12 cellular contexts compared by ENCODE assay signal in the genomic region with DNA sequence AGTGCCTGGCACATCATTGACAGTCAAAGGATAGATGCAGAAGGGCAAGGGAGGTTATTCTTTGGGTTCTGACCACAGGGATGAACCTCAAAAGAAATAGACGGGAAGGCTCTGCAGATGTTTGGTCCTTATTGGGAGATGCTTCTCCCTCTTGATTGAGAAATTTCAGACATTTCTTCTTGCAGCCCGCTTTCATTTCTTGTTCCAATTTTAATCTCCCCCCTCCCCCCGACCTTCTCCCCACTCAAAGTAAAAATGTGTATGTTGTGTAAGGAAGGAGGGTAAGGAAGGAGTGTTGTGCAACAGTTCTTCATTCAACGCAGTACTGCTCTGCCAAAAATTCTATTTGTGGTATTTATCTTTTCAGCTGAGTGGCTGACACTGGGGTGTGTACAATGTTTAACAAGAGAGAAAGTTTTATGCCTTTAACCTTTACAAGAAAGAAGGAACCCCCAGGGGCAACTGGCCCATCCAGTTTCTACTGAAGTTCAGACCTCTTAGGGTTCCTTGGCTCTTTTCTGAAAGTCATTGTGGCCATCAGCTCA. TPM values are rescaled to one million over a fixed set of nuclear protein-coding genes. Genes with fewer than 3 reads are reported as not detected.
DNase-seq lines count a peak whose midpoint lies in the region; ATAC-seq, FAIRE-seq and TF ChIP-seq lines count a peak whose summit lies in the region.
"Had no signal": no experiment of that assay in that cellular context is flagged by ENCODE, and none has a peak within 500 bp of the region (broad histone marks: within the 10 kb centered on the region; RNA-seq: fewer than 3 reads in every experiment).

No MANE protein-coding gene starts in this region.

- TF ChIP-seq RAD21 in A549 (conservative IDR thresholded peaks at IDR 0.05 in 1 of 2, IDR thresholded peaks at IDR 0.05 in 1 of 2), result no peak

- TF ChIP-seq CTCF in A549 (IDR thresholded peaks at IDR 0.05) (no peak), body of pancreas (IDR thresholded peaks at IDR 0.05) (no peak), left lung (IDR thresholded peaks at IDR 0.05) (no peak)

- no peak for TF ChIP-seq EP300 in A549 (IDR thresholded peaks at IDR 0.05)

- H3K4me3 ChIP-seq in A549 (no peak overlapping the region), body of pancreas (no peak overlapping the region), left lung (no peak overlapping the region)
- H3K4me3 ChIP-seq: coronary artery had no signal

- intact Hi-C loops in body of pancreas (cut with DNase I), result no loop called here
- intact Hi-C loops in left lung (cut with DNase I), result no loop called here

- no peak for FAIRE-seq in A549 (lab: Jason Lieb, UNC)
- FAIRE-seq: small intestine had no signal

- H3K4me1 ChIP-seq in A549 (peaks cover 8% of the 10 kb centered on the region; the same call in 1 of the 3 replicates), body of pancreas (no peaks in the 10 kb centered on the region), left lung (peaks cover 17 to 18% of the 10 kb centered on the region in 2 donors)

- 53% methylated on average over 4 of the region's 4 CpGs for WGBS in A549 (ENCODE audit: missing lambda C conversion rate)
- 48 to 50% methylated on average over 4 of the region's 4 CpGs for WGBS in body of pancreas, 2 donors

- no peak for DNase-seq in A549 (ENCODE audit: low read depth in 1 of 2, low spot score in 1 of 2)
- peak; percentile 71 to 80 for DNase-seq in Kasumi-1 (lab: John Stamatoyannopoulos, UW)
- peak in 1 of 4 donors; percentile 35 for DNase-seq in body of pancreas
- peak in 1 of 2 donors; percentile 59 for DNase-seq in left lung
- no peak for DNase-seq in NCI-H2227 (lab: John Stamatoyannopoulos, UW; ENCODE audit: unreplicated experiment)
- no peak for DNase-seq in iPS-NIHi7 (ENCODE audit: extremely low spot score)
- no peak for DNase-seq in NCI-H146 (lab: John Stamatoyannopoulos, UW)
- DNase-seq: activated CD4-positive, CD25-positive, alpha-beta regulatory T cell; activated effector memory CD4-positive, alpha-beta T cell treated with Interleukin-2 at 50 U/mL for 16 hours; small intestine had no signal

- POLR2A ChIA-PET in A549 (lab: Yijun Ruan, JAX), result no interaction called here

- H3K27ac ChIP-seq in A549 (no peak overlapping the region; a peak in 1 of 6 replicates), body of pancreas (no peak overlapping the region), left lung (no peak overlapping the region)

- no peak overlapping the region for H3K4me2 ChIP-seq in A549

- TF ChIP-seq POLR2A in A549 (IDR thresholded peaks at IDR 0.05; ENCODE audit: low read length), result no peak
- TF ChIP-seq POLR2A in body of pancreas (IDR thresholded peaks at IDR 0.05), result no peak

- H3K36me3 ChIP-seq in body of pancreas (replicated peaks in 1 of 2; ENCODE audit: insufficient read depth in 1 of 2, low read depth in 2 of 2) (no peaks in the 10 kb centered on the region), left lung (no peaks in the 10 kb centered on the region)

- CTCF ChIA-PET in A549 (lab: Yijun Ruan, JAX), result no interaction called here

- no peaks in the 10 kb centered on the region for H3K27me3 ChIP-seq in body of pancreas
- no peaks in the 10 kb centered on the region for H3K27me3 ChIP-seq in left lung

- ATAC-seq in A549 (no peak), body of pancreas (peak; percentile 38), left lung (peak; percentile 83), GM21717 (IDR thresholded peaks at IDR 0.05; ENCODE audit: unreplicated experiment) (no peak)

- H3K9me3 ChIP-seq in A549 (no peaks in the 10 kb centered on the region), body of pancreas (no peaks in the 10 kb centered on the region), left lung (no peaks in the 10 kb centered on the region)

TF ChIP-seq in A549, 52 proteins besides CTCF, POLR2A, EP300 and RAD21:
- TF ChIP-seq SREBF2 (IDR thresholded peaks at IDR 0.05) (no peak), CEBPB (IDR thresholded peaks at IDR 0.05) (peak; percentile 36 to 42; a peak in 3 of 4 replicates)

RNA-seq across cellular contexts. Expression of gene TNFSF15, which starts 46.3 kb away (rescaled TPM):
- polyA plus RNA-seq in A549 (2011; rRNA removed) (5.6 and 6.8 TPM in 2 replicates), A549 (2017; fragmentation: RNase III; extraction: RNeasy Plus Mini Kit Qiagen cat#74134 plus additional on column Dnase treatment) (1.6 to 3.1 TPM (median 2.8 TPM) in 3 replicates)
- polyA plus RNA-seq in A549 (2012; cell fraction: cytosol; rRNA removed), result 0.17 and 0.25 TPM in 2 replicates
- 0.20 and 0.29 TPM in 2 replicates for polyA plus RNA-seq in A549 (2012; cell fraction: nucleus; rRNA removed)
- polyA minus RNA-seq in A549 (2011; rRNA and poly(A)+ RNA removed), result 5.7 and 6.9 TPM in 2 replicates
- total RNA-seq in body of pancreas (under 1 TPM in 1 of 2 donors, not detected in 1; 0.26 TPM), left lung (10 to 100 TPM; 11.5 to 20.5 TPM)

Comparison
In these comparisons a context has a peak if more than half of its experiments do, and no peak if none do; other contexts are left out.
1. ATAC-seq: peak in body of pancreas (single experiment) and left lung (single experiment); none in A549 (0 of 2) and GM21717 (single experiment).
2. DNase-seq: peak in Kasumi-1 (2 of 2); none in A549 (0 of 2), NCI-H2227 (single experiment), iPS-NIHi7 (single experiment) and NCI-H146 (single experiment).
3. RNA of gene TNFSF15, which starts 46.3 kb away (total RNA-seq): 11.5 to 20.5 TPM in left lung; 0.26 TPM in body of pancreas; every median in the first group is over 4 times any median in the second.